Comparison of ENCODE assay signal across 14 cellular contexts in genomic region chr16:71852146-71852545, GRCh38.
"Had no signal": no experiment of that assay in that cellular context is flagged by ENCODE, and none has a peak within 500 bp of the region (broad histone marks: within the 10 kb centered on the region; RNA-seq: fewer than 3 reads in every experiment).

No MANE protein-coding gene starts in this region.

- H3K9me3 Mint-ChIP-seq: activated CD4-positive, alpha-beta memory T cell treated with anti-CD3 and anti-CD28 coated beads for 36 hours; activated naive CD4-positive, alpha-beta T cell treated with anti-CD3 and anti-CD28 coated beads, Interleukin-2, amount 50 U/mL, for 72 hours; activated T-helper 2 cell treated with anti-CD3 and anti-CD28 coated beads, Interferon-gamma antibody, Interleukin-2, Interleukin-4, amounts not matched to agents 10 μg/mL and 5 μg/mL and 100 μg/mL, durations not matched to agents 14 hours and 24 hours and 36 hours; natural killer cell had no signal

- H3K4me3 Mint-ChIP-seq: activated CD4-positive, alpha-beta memory T cell treated with anti-CD3 and anti-CD28 coated beads for 36 hours; natural killer cell had no signal

- H3K4me3 ChIP-seq: esophagus muscularis mucosa, lower lobe of right lung, right atrium auricular region, transverse colon had no signal

- ATAC-seq: activated naive CD4-positive, alpha-beta T cell treated with anti-CD3 and anti-CD28 coated beads, Interleukin-2, amount 50 U/mL, for 72 hours; lower lobe of right lung; natural killer cell had no signal

- H3K9me3 ChIP-seq: esophagus muscularis mucosa, lower lobe of right lung, right atrium auricular region, transverse colon had no signal

- H3K27ac ChIP-seq: esophagus muscularis mucosa, lower lobe of right lung, right atrium auricular region had no signal

- H3K27me3 Mint-ChIP-seq: activated CD4-positive, alpha-beta memory T cell treated with anti-CD3 and anti-CD28 coated beads for 36 hours had no signal

- H3K27me3 ChIP-seq: esophagus muscularis mucosa, right atrium auricular region, transverse colon had no signal

- DNase-seq: activated CD4-positive, alpha-beta memory T cell treated with anti-CD3 and anti-CD28 coated beads for 36 hours; activated CD4-positive, alpha-beta T cell treated with anti-CD3 and anti-CD28 coated beads for 1 hour; activated CD8-positive, alpha-beta memory T cell treated with anti-CD3 and anti-CD28 coated beads, Interleukin-2, amount 50 U/mL, for 4 hours; left cardiac atrium; lower lobe of right lung; natural killer cell; small intestine; substantia nigra; SW 1271; transverse colon had no signal

- H3K27ac Mint-ChIP-seq: activated CD4-positive, alpha-beta memory T cell treated with anti-CD3 and anti-CD28 coated beads for 36 hours; activated T-helper 2 cell treated with anti-CD3 and anti-CD28 coated beads, Interferon-gamma antibody, Interleukin-2, Interleukin-4, amounts not matched to agents 10 μg/mL and 5 μg/mL and 100 μg/mL, durations not matched to agents 14 hours and 24 hours and 36 hours; natural killer cell had no signal
